8 cellular contexts compared by ENCODE assay signal in the genomic region with DNA sequence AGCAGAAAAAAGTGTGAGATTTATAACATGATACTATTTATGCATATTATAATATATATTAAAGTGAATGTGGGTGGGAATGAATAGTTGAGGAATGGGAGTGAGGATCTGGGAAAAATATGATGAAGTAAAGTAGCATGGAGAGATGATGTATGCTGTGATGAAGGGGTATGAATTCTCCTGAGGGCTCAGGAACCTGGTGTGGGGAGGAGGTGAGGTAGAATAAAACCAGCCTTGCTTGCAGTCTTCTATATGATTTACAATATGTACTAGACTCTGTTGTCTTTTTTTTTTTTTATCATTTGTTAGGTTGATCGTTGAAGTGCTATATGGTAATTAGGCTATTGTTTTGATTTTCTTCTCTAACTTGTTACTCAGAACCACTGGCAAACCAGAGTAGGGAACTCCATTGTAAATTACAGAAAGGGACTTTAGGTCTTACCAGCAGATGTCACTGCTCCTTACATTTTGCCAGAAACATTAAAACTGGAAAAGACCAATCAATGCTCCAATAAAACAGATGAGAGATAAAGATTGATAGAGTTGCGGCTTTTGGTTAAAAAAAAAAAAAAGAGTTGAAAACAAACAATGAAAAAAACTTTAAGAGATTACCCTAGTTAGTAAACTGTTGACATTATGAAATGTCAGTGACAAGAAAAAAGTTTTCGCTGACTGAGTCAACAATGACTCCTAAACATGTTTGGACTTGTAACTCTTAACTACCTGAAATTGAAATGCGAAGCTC. TPM values are rescaled to one million over a fixed set of nuclear protein-coding genes. Genes with fewer than 3 reads are reported as not detected.
DNase-seq lines count a peak whose midpoint lies in the region; ATAC-seq and TF ChIP-seq lines count a peak whose summit lies in the region.

No MANE protein-coding gene starts in this region.

- no peaks in the 10 kb centered on the region for H3F3A ChIP-seq in GM23338 (replicated peaks; ENCODE audit: low read depth)

- H3K9me3 ChIP-seq in Panc1 (ENCODE audit: control insufficient read depth, insufficient read depth, low read depth, low read length) (no peaks in the 10 kb centered on the region), parathyroid adenoma (ENCODE audit: control insufficient read depth, low read length) (no peaks in the 10 kb centered on the region)

- peaks cover 2% of the 10 kb centered on the region for H3K27me3 Mint-ChIP-seq in GM23338 (ENCODE audit: insufficient read depth, low read depth, poor library complexity)

- H3K27me3 ChIP-seq in GM23338 (ENCODE audit: insufficient read depth): no peaks in the 10 kb centered on the region
- H3K27me3 ChIP-seq in Panc1 (ENCODE audit: control insufficient read depth, insufficient read depth, low read length): no peaks in the 10 kb centered on the region
- H3K27me3 ChIP-seq in parathyroid adenoma (ENCODE audit: control insufficient read depth, insufficient read depth, low read length): no peaks in the 10 kb centered on the region

- 0 out of 2 replicates have a peak overlapping the region, but pooled peaks have one; percentile 39 for H3K27ac ChIP-seq in GM23338 (ENCODE audit: low read depth)
- no peak overlapping the region for H3K27ac ChIP-seq in Panc1 (ENCODE audit: low read length)
- no peak overlapping the region for H3K27ac ChIP-seq in parathyroid adenoma

- CTCF ChIA-PET in Panc1 (lab: Charles Lee): interaction anchor here (0.7 kb wide), 5 partner anchors 19 to 1230 kb away, joined by 3 to 6 read pairs (median 5); no protein-coding TSS in a partner anchor

- H3K9me3 Mint-ChIP-seq in GM23338: no peaks in the 10 kb centered on the region
- H3K9me3 Mint-ChIP-seq in activated naive CD4-positive, alpha-beta T cell treated with anti-CD3 and anti-CD28 coated beads, Interleukin-2, amount 50 U/mL, for 72 hours: no peaks in the 10 kb centered on the region

- H3K9ac ChIP-seq in parathyroid adenoma: no peak overlapping the region

- H3K9me2 ChIP-seq in GM23338 (ENCODE audit: insufficient read depth): no peaks in the 10 kb centered on the region

- intact Hi-C loops in Panc1 (cut with micrococcal nuclease; ENCODE audit: unreplicated experiment): loop anchor here (5.0 to 10.0 kb wide), 2 partner anchors 172 to 265 kb away; no protein-coding TSS in a partner anchor

- ATAC-seq in GM23338: peak; percentile 80
- ATAC-seq in Panc1: 0 out of 2 replicates have a peak, but pooled peaks have one; percentile 62
- ATAC-seq in HG03520 (IDR thresholded peaks at IDR 0.05; ENCODE audit: unreplicated experiment): no peak
- ATAC-seq in HG03159 (IDR thresholded peaks at IDR 0.05; ENCODE audit: unreplicated experiment): no peak
- no peak for ATAC-seq in activated naive CD4-positive, alpha-beta T cell treated with anti-CD3 and anti-CD28 coated beads, Interleukin-2, amount 50 U/mL, for 72 hours

- no TSS peak for BruUV-seq in Panc1 (replicated peaks; lab: Mats Ljungman, UMichigan)

- H3K27ac Mint-ChIP-seq in GM23338: peak overlapping the region; percentile 32
- no peak overlapping the region for H3K27ac Mint-ChIP-seq in activated naive CD4-positive, alpha-beta T cell treated with anti-CD3 and anti-CD28 coated beads, Interleukin-2, amount 50 U/mL, for 72 hours

- H3K4me3 ChIP-seq in GM23338 (no peak overlapping the region), Panc1 (ENCODE audit: low read depth in 2 of 2, low read length in 2 of 2) (no peak overlapping the region), parathyroid adenoma (ENCODE audit: low read depth, low read length) (no peak overlapping the region)

- peaks cover 10% of the 10 kb centered on the region; the same call in 2 of the 3 replicates for H3K4me1 Mint-ChIP-seq in GM23338

- no peaks in the 10 kb centered on the region for H3K36me3 Mint-ChIP-seq in GM23338 (ENCODE audit: low read depth)
- no peaks in the 10 kb centered on the region for H3K36me3 Mint-ChIP-seq in activated naive CD4-positive, alpha-beta T cell treated with anti-CD3 and anti-CD28 coated beads, Interleukin-2, amount 50 U/mL, for 72 hours

- H3K4me3 Mint-ChIP-seq in GM23338: no peak overlapping the region

- H3K36me3 ChIP-seq in GM23338 (ENCODE audit: insufficient read depth): no peaks in the 10 kb centered on the region
- H3K36me3 ChIP-seq in Panc1 (ENCODE audit: control insufficient read depth, insufficient read depth, low read length): no peaks in the 10 kb centered on the region
- no peaks in the 10 kb centered on the region for H3K36me3 ChIP-seq in parathyroid adenoma (ENCODE audit: control insufficient read depth, insufficient read depth, low read length)

- TF ChIP-seq CTCF in GM23338 (conservative IDR thresholded peaks at IDR 0.05; ENCODE audit: low read depth in 2 of 2) (peak; percentile 69 to 80), Panc1 (IDR thresholded peaks at IDR 0.05) (peak; percentile 62; the same call in 1 of the 2 replicates), parathyroid adenoma (IDR thresholded peaks at IDR 0.05) (peak; percentile 54)

- H3K4me2 ChIP-seq in GM23338 (peak overlapping the region; percentile 4; the same call in 1 of the 2 replicates), parathyroid adenoma (ENCODE audit: low read length) (no peak overlapping the region)

- DNase-seq in AG20443 (ENCODE audit: low spot score): peak; percentile 33
- peak; percentile 68 for DNase-seq in GM23338 (ENCODE audit: low spot score)
- peak; percentile 20 for DNase-seq in Panc1 (ENCODE audit: low read depth, low spot score)
- DNase-seq in fibroblast of peridontal ligament (ENCODE audit: extremely low read depth): peak; percentile 84
- DNase-seq in activated naive CD4-positive, alpha-beta T cell treated with anti-CD3 and anti-CD28 coated beads, Interleukin-2, amount 50 U/mL, for 72 hours (ENCODE audit: low spot score in 2 of 2): no peak

- H2AFZ ChIP-seq in GM23338: no peak overlapping the region
- no peak overlapping the region for H2AFZ ChIP-seq in parathyroid adenoma

- peaks cover 8% of the 10 kb centered on the region; the same call in 1 of the 2 replicates for H3K4me1 ChIP-seq in GM23338 (ENCODE audit: insufficient read depth)
- H3K4me1 ChIP-seq in Panc1 (ENCODE audit: control insufficient read depth, insufficient read depth, low read length): no peaks in the 10 kb centered on the region
- no peaks in the 10 kb centered on the region for H3K4me1 ChIP-seq in parathyroid adenoma

- H4K20me1 ChIP-seq in GM23338 (replicated peaks; ENCODE audit: insufficient read depth): no peaks in the 10 kb centered on the region

- in situ Hi-C loops in Panc1 (cut with HindIII; ENCODE audit: low pct_unique_long_range_greater_than_20kb, low sequenced_read_pairs): no loop called here

- H3K79me2 ChIP-seq in GM23338 (replicated peaks; ENCODE audit: insufficient read depth) (no peaks in the 10 kb centered on the region), parathyroid adenoma (no peaks in the 10 kb centered on the region)

- POLR2A ChIA-PET in Panc1 (lab: Charles Lee): no interaction called here

TF ChIP-seq in GM23338, 12 proteins besides CTCF, POLR2A, EP300 and RAD21 (continues in another document):
- TF ChIP-seq POLR2AphosphoS5 (IDR thresholded peaks at IDR 0.05; ENCODE audit: low read depth) (no peak), EZH2 (IDR thresholded peaks at IDR 0.05; ENCODE audit: low read depth, unreplicated experiment) (no peak), JUNB (IDR thresholded peaks at IDR 0.05; ENCODE audit: unreplicated experiment) (no peak), NANOG (IDR thresholded peaks at IDR 0.05; ENCODE audit: borderline replicate concordance) (no peak), EZH2phosphoT487 (IDR thresholded peaks at IDR 0.05; ENCODE audit: unreplicated experiment) (no peak), REST (IDR thresholded peaks at IDR 0.05; ENCODE audit: unreplicated experiment) (no peak), STAT1 (IDR thresholded peaks at IDR 0.05; ENCODE audit: unreplicated experiment) (no peak), ZNF331 (CRISPR knock-in tag; IDR thresholded peaks at IDR 0.05; ENCODE audit: low read depth) (no peak)

RNA-seq across cellular contexts. Expression of gene ATL1, which starts 39.9 kb away (rescaled TPM):
- 5.9 and 7.0 TPM in 2 replicates for total RNA-seq in GM23338 (2014; rRNA removed; shearing (Covaris generic))
- 3.5 and 5.0 TPM in 2 replicates for polyA plus RNA-seq in GM23338 (2016; fragmentation: Nextera tagmentation; extraction: Ambion mirVana)
- total RNA-seq in Panc1 (2021; ENCODE audit: unreplicated experiment): 1.5 TPM
- 3.0 TPM for polyA plus RNA-seq in Panc1 (2012; ENCODE audit: insufficient read length)
- total RNA-seq in activated naive CD4-positive, alpha-beta T cell treated with anti-CD3 and anti-CD28 coated beads, Interleukin-2, amount 50 U/mL, for 72 hours: 1 to 10 TPM; 1.3 to 1.6 TPM

Comparison
In these comparisons a context has a peak if more than half of its experiments do, and no peak if none do; other contexts are left out.
1. DNase-seq: peak in AG20443 (single experiment), GM23338 (single experiment), Panc1 (single experiment) and fibroblast of peridontal ligament (single experiment); none in activated naive CD4-positive, alpha-beta T cell treated with anti-CD3 and anti-CD28 coated beads, Interleukin-2, amount 50 U/mL, for 72 hours (0 of 2).
2. ATAC-seq: peak in GM23338 (single experiment) and Panc1 (single experiment); none in HG03520 (single experiment), HG03159 (single experiment) and activated naive CD4-positive, alpha-beta T cell treated with anti-CD3 and anti-CD28 coated beads, Interleukin-2, amount 50 U/mL, for 72 hours (0 of 2).
3. Peak in every context shown above with its lines, with median percentiles within 50 percentile points of each other: CTCF ChIP-seq.